8 cellular contexts compared by ENCODE assay signal in genomic region chr12:50506753-50507473, GRCh38. TPM values are rescaled to one million over a fixed set of nuclear protein-coding genes. Genes with fewer than 3 reads are reported as not detected.
DNase-seq lines count a peak whose midpoint lies in the region; ATAC-seq, FAIRE-seq and TF ChIP-seq lines count a peak whose summit lies in the region.

No MANE protein-coding gene starts in this region.

- no peaks in the 10 kb centered on the region for H3K36me3 Mint-ChIP-seq in activated naive CD4-positive, alpha-beta T cell treated with anti-CD3 and anti-CD28 coated beads, Interleukin-2, amount 50 U/mL, for 24 hours
- H3K36me3 Mint-ChIP-seq in MCF 10A (ENCODE audit: insufficient read depth, unreplicated experiment) (peaks cover 6% of the 10 kb centered on the region), memory B cell (peaks cover 2% of the 10 kb centered on the region)

- 64% methylated on average over 2 of the region's 2 CpGs for WGBS in thymus

- H3K27ac ChIP-seq in thymus (ENCODE audit: low read depth): no peak overlapping the region

- peaks cover 51% of the 10 kb centered on the region for H3K4me1 Mint-ChIP-seq in activated naive CD4-positive, alpha-beta T cell treated with anti-CD3 and anti-CD28 coated beads, Interleukin-2, amount 50 U/mL, for 24 hours
- peaks cover 41% of the 10 kb centered on the region for H3K4me1 Mint-ChIP-seq in MCF 10A (ENCODE audit: insufficient read depth, unreplicated experiment)
- H3K4me1 Mint-ChIP-seq in memory B cell: peaks cover 36% of the 10 kb centered on the region

- ATAC-seq in memory B cell (ENCODE audit: low read depth) (no peak), HG02678 (IDR thresholded peaks at IDR 0.05; ENCODE audit: unreplicated experiment) (no peak)

- no TSS peak for BruUV-seq in MCF 10A (replicated peaks; lab: Mats Ljungman, UMichigan)

- H3K9me3 Mint-ChIP-seq in activated naive CD4-positive, alpha-beta T cell treated with anti-CD3 and anti-CD28 coated beads, Interleukin-2, amount 50 U/mL, for 24 hours: no peaks in the 10 kb centered on the region
- H3K9me3 Mint-ChIP-seq in MCF 10A (ENCODE audit: unreplicated experiment) (no peaks in the 10 kb centered on the region), memory B cell (no peaks in the 10 kb centered on the region)

- H3K9me3 ChIP-seq in thymus (ENCODE audit: control insufficient read depth): no peaks in the 10 kb centered on the region

- peak overlapping the region; percentile 97 for H3K27ac Mint-ChIP-seq in activated naive CD4-positive, alpha-beta T cell treated with anti-CD3 and anti-CD28 coated beads, Interleukin-2, amount 50 U/mL, for 24 hours
- H3K27ac Mint-ChIP-seq in MCF 10A (ENCODE audit: low read depth, unreplicated experiment) (peak overlapping the region; percentile 87), memory B cell (peak overlapping the region; percentile 92)

- no peak for FAIRE-seq in RCC 7860 (lab: Jason Lieb, UNC)

- H3K36me3 ChIP-seq in thymus (ENCODE audit: control insufficient read depth, insufficient read depth): no peaks in the 10 kb centered on the region

- TF ChIP-seq CTCF in MCF 10A (IDR thresholded peaks at IDR 0.05; ENCODE audit: unreplicated experiment): no peak

- H3K4me1 ChIP-seq in thymus (ENCODE audit: control insufficient read depth, insufficient read depth, low read length): peaks cover 10% of the 10 kb centered on the region

- no peak for DNase-seq in activated naive CD4-positive, alpha-beta T cell (lab: John Stamatoyannopoulos, UW)
- DNase-seq in MCF 10A (ENCODE audit: unreplicated experiment): no peak
- no peak for DNase-seq in memory B cell (ENCODE audit: low spot score in 2 of 2)
- DNase-seq in NCI-H1417 (lab: John Stamatoyannopoulos, UW): no peak
- DNase-seq in RCC 7860 (ENCODE audit: low spot score): no peak

- intact Hi-C loops in MCF 10A (cut with micrococcal nuclease): loop anchor here (5.0 kb wide), 1 partner anchor 115 kb away; no protein-coding TSS in a partner anchor

- peak overlapping the region; percentile 96 for H3K4me3 Mint-ChIP-seq in activated naive CD4-positive, alpha-beta T cell treated with anti-CD3 and anti-CD28 coated beads, Interleukin-2, amount 50 U/mL, for 24 hours
- H3K4me3 Mint-ChIP-seq in MCF 10A (ENCODE audit: unreplicated experiment) (peak overlapping the region; percentile 97), memory B cell (peak overlapping the region; percentile 95)

- CTCF ChIA-PET in MCF 10A (lab: Yijun Ruan, JAX): interaction anchor here (0.6 to 6.7 kb wide), 16 partner anchors 9 to 504 kb away, joined by 3 to 81 read pairs (median 4); no protein-coding TSS in a partner anchor

- POLR2A ChIA-PET in MCF 10A (lab: Yijun Ruan, JAX): interaction anchor here (0.8 to 7.0 kb wide), 25 partner anchors 12 to 521 kb away, joined by 3 to 95 read pairs (median 5); partner anchors contain the start of genes ATF1, CERS5 and RACGAP1

- no peaks in the 10 kb centered on the region for H3K27me3 Mint-ChIP-seq in activated naive CD4-positive, alpha-beta T cell treated with anti-CD3 and anti-CD28 coated beads, Interleukin-2, amount 50 U/mL, for 24 hours
- H3K27me3 Mint-ChIP-seq in MCF 10A (ENCODE audit: insufficient read depth, unreplicated experiment) (no peaks in the 10 kb centered on the region), memory B cell (no peaks in the 10 kb centered on the region)

- H3K27me3 ChIP-seq in thymus (ENCODE audit: control insufficient read depth, insufficient read depth): no peaks in the 10 kb centered on the region

- peak overlapping the region; percentile 15 for H3K4me3 ChIP-seq in thymus (ENCODE audit: low read length)

RNA-seq across cellular contexts. Expression of gene DIP2B, which starts 2.1 kb away (rescaled TPM):
- total RNA-seq in MCF 10A (2022): 18.8 and 19.0 TPM in 2 replicates
- polyA plus RNA-seq in thymus: 8.9 TPM
